In the genomic region with DNA sequence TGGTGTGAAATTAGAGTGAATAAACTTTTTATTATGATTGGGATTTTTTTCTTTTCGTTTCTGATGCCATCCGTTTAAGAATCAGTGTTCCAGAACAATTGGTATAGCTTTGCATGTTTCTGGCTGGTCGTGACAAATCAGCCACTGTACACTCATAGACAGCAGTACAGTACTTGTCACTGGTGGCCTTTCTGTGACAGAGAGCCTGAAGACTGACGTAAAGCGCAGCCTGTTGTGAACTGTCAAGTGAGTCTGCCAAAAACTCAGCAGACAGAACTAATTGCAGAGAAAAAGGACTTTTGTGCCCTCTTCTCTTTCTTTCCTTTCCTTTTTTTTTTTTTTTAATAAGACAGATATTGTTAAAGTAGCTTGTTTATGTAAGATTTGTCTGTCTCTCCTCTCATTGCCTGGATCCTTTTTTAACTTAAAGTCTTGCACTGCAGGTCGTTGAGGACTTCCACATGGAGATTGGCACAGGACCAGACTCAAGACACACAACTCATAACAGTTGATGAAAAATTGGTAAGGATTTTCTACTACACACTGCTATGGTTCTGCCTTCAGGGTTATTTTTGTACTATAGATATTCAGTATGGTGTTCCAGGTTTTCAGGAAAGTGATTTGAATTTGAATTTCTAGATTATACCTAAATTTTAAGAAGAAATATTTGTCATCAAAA, we compare ENCODE assay signal across 2 cellular contexts.
TF ChIP-seq lines count a peak whose summit lies in the region.

No MANE protein-coding gene starts in this region.

TF ChIP-seq in A549, 52 proteins besides CTCF, POLR2A, EP300 and RAD21:
- TF ChIP-seq ZFP36 (IDR thresholded peaks at IDR 0.05; ENCODE audit: borderline replicate concordance, partially characterized antibody), result no peak
- no peak for TF ChIP-seq RARB (CRISPR knock-in tag; IDR thresholded peaks at IDR 0.05)
- TF ChIP-seq CEBPB (IDR thresholded peaks at IDR 0.05), result no peak
- no peak for TF ChIP-seq TFCP2L1 (CRISPR knock-in tag; IDR thresholded peaks at IDR 0.05)
- TF ChIP-seq FOXS1 (CRISPR knock-in tag; IDR thresholded peaks at IDR 0.05), result no peak
- no peak for TF ChIP-seq JUNB (IDR thresholded peaks at IDR 0.05)
- TF ChIP-seq MYC (IDR thresholded peaks at IDR 0.05; ENCODE audit: borderline replicate concordance, low read length), result no peak
- no peak for TF ChIP-seq ESRRA (IDR thresholded peaks at IDR 0.05; ENCODE audit: borderline replicate concordance, low read length)
- no peak for TF ChIP-seq KDM5A (IDR thresholded peaks at IDR 0.05)
- no peak for TF ChIP-seq KDM1A (IDR thresholded peaks at IDR 0.05; ENCODE audit: low read depth)
- TF ChIP-seq FOSB (CRISPR knock-in tag; IDR thresholded peaks at IDR 0.05), result no peak
- TF ChIP-seq, protein P1, sequence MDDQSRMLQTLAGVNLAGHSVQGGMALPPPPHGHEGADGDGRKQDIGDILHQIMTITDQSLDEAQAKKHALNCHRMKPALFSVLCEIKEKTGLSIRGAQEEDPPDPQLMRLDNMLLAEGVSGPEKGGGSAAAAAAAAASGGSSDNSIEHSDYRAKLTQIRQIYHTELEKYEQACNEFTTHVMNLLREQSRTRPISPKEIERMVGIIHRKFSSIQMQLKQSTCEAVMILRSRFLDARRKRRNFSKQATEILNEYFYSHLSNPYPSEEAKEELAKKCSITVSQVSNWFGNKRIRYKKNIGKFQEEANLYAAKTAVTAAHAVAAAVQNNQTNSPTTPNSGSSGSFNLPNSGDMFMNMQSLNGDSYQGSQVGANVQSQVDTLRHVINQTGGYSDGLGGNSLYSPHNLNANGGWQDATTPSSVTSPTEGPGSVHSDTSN (IDR thresholded peaks at IDR 0.05), result no peak
- no peak for TF ChIP-seq HOXA7 (CRISPR knock-in tag; IDR thresholded peaks at IDR 0.05)
- TF ChIP-seq, protein P2, sequence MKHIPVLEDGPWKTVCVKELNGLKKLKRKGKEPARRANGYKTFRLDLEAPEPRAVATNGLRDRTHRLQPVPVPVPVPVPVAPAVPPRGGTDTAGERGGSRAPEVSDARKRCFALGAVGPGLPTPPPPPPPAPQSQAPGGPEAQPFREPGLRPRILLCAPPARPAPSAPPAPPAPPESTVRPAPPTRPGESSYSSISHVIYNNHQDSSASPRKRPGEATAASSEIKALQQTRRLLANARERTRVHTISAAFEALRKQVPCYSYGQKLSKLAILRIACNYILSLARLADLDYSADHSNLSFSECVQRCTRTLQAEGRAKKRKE (CRISPR knock-in tag; IDR thresholded peaks at IDR 0.05; ENCODE audit: low read depth), result no peak
- no peak for TF ChIP-seq TP53 (CRISPR knock-in tag; IDR thresholded peaks at IDR 0.05)
- no peak for TF ChIP-seq SREBF2 (IDR thresholded peaks at IDR 0.05)
- TF ChIP-seq CBX2 (IDR thresholded peaks at IDR 0.05; ENCODE audit: borderline replicate concordance, low read depth), result no peak
- TF ChIP-seq NPAS2 (CRISPR knock-in tag; IDR thresholded peaks at IDR 0.05; ENCODE audit: borderline replicate concordance), result no peak
- no peak for TF ChIP-seq SMC3 (IDR thresholded peaks at IDR 0.05)
- no peak for TF ChIP-seq POLR2AphosphoS2 (conservative IDR thresholded peaks at IDR 0.05; ENCODE audit: low read length)

TF ChIP-seq in H1, 55 proteins besides CTCF, POLR2A, EP300 and RAD21:
- TF ChIP-seq, protein P3, sequence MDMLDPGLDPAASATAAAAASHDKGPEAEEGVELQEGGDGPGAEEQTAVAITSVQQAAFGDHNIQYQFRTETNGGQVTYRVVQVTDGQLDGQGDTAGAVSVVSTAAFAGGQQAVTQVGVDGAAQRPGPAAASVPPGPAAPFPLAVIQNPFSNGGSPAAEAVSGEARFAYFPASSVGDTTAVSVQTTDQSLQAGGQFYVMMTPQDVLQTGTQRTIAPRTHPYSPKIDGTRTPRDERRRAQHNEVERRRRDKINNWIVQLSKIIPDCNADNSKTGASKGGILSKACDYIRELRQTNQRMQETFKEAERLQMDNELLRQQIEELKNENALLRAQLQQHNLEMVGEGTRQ (IDR thresholded peaks at IDR 0.05; ENCODE audit: low read length), result no peak
